ENCODE assay signal across 11 cellular contexts in the genomic region with DNA sequence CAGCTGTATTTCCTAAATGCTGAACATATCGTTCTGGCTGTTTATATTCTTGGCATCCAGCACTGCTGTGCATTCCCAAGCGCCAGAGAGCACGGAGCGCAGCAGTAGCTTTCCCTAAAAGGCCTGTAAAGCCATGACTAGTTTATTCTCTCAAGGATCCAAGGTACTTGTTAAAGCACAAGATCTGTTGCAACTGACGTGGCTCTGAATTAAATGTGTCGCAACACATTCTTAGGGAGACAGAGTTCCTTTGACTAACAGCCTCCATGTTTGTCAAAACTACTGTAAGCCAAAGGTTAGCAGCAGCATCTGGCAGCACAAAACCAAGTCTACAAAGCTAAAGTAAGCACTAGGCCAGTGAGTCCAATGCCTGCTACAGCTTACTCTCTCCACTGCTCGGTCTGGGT.
DNase-seq lines count a peak whose midpoint lies in the region; ATAC-seq and TF ChIP-seq lines count a peak whose summit lies in the region.
"Had no signal": no experiment of that assay in that cellular context is flagged by ENCODE, and none has a peak within 500 bp of the region (broad histone marks: within the 10 kb centered on the region; RNA-seq: fewer than 3 reads in every experiment).

No MANE protein-coding gene starts in this region.

- BruUV-seq in OCI-LY7 (replicated peaks; lab: Mats Ljungman, UMichigan), result no TSS peak

- 45% methylated on average over 7 of the region's 7 CpGs for WGBS in right cardiac atrium
- WGBS in smooth muscle cell (ENCODE audit: low lambda C conversion rate), result 21% methylated on average over 7 of the region's 7 CpGs

- H3K36me3 ChIP-seq in ascending aorta (no peaks in the 10 kb centered on the region), smooth muscle cell (ENCODE audit: low read depth) (no peaks in the 10 kb centered on the region), OCI-LY7 (ENCODE audit: insufficient read depth, low read length) (no peaks in the 10 kb centered on the region)

- H3K4me1 ChIP-seq in ascending aorta (peaks cover 0 to 27% of the 10 kb centered on the region in 2 donors), right cardiac atrium (ENCODE audit: control insufficient read depth, insufficient read depth, low read length) (no peaks in the 10 kb centered on the region), smooth muscle cell (ENCODE audit: low read depth) (peaks cover 7% of the 10 kb centered on the region), OCI-LY7 (ENCODE audit: insufficient read depth, low read length, poor library complexity, severe bottlenecking) (no peaks in the 10 kb centered on the region)

- H3K27ac ChIP-seq in ascending aorta (peak overlapping the region; percentile 73 to 78), right cardiac atrium (ENCODE audit: low read length) (no peak overlapping the region), smooth muscle cell (ENCODE audit: low read depth) (peak overlapping the region; percentile 72), OCI-LY7 (ENCODE audit: low read depth, low read length, poor library complexity, severe bottlenecking) (no peak overlapping the region)

- no peak overlapping the region for H3K9ac ChIP-seq in smooth muscle cell (ENCODE audit: low read depth)

- H3K9me3 ChIP-seq in ascending aorta, result no peaks in the 10 kb centered on the region
- no peaks in the 10 kb centered on the region for H3K9me3 ChIP-seq in right cardiac atrium (ENCODE audit: control insufficient read depth, low read length)
- no peaks in the 10 kb centered on the region for H3K9me3 ChIP-seq in smooth muscle cell (replicated peaks; ENCODE audit: low read depth)
- H3K9me3 ChIP-seq in OCI-LY7 (ENCODE audit: low read length), result no peaks in the 10 kb centered on the region

- no peaks in the 10 kb centered on the region for H4K20me1 ChIP-seq in smooth muscle cell (ENCODE audit: low read depth)
- no peaks in the 10 kb centered on the region for H4K20me1 ChIP-seq in OCI-LY7 (ENCODE audit: insufficient read depth, low read length)

- CTCF ChIA-PET in OCI-LY7 (lab: Charles Lee; ENCODE audit: unreplicated experiment), result no interaction called here

- H3K79me2 ChIP-seq in smooth muscle cell (ENCODE audit: low read depth) (no peaks in the 10 kb centered on the region), OCI-LY7 (ENCODE audit: insufficient read depth, low read depth, low read length) (no peaks in the 10 kb centered on the region)

- H3K27me3 ChIP-seq in ascending aorta (no peaks in the 10 kb centered on the region), right cardiac atrium (ENCODE audit: control insufficient read depth, insufficient read depth) (no peaks in the 10 kb centered on the region), smooth muscle cell (ENCODE audit: low read depth) (no peaks in the 10 kb centered on the region)

- peak overlapping the region; percentile 32 for H2AFZ ChIP-seq in smooth muscle cell (ENCODE audit: low read depth)
- no peak overlapping the region for H2AFZ ChIP-seq in OCI-LY7 (ENCODE audit: low read length)

- ATAC-seq in right cardiac atrium (peak; percentile 90 to 91), HG03439 (IDR thresholded peaks at IDR 0.05; ENCODE audit: unreplicated experiment) (no peak)
- ATAC-seq: activated T-helper 17 cell treated with anti-CD3 and anti-CD28 coated beads, Interleukin-2, amount 50 U/mL, for 72 hours had no signal

- no peaks in the 10 kb centered on the region for H3K9me2 ChIP-seq in OCI-LY7 (ENCODE audit: insufficient read depth, low read length)

- H3K4me2 ChIP-seq in smooth muscle cell (peak overlapping the region; percentile 20), OCI-LY7 (ENCODE audit: low read length) (no peak overlapping the region)

- TF ChIP-seq CTCF in HFF-Myc (IDR thresholded peaks at IDR 0.05; ENCODE audit: low read depth, low read length, missing control alignments) (no peak), ascending aorta (IDR thresholded peaks at IDR 0.05) (no peak), smooth muscle cell (IDR thresholded peaks at IDR 0.05; ENCODE audit: borderline replicate concordance, insufficient read depth, poor library complexity, severe bottlenecking) (no peak), OCI-LY7 (conservative IDR thresholded peaks at IDR 0.05; ENCODE audit: low read length) (no peak)

- POLR2A ChIA-PET in OCI-LY7 (lab: Charles Lee), result interaction anchor here (0.6 kb wide), 1 partner anchor 363 kb away, joined by 3 read pairs; no protein-coding TSS in a partner anchor

- intact Hi-C loops in ascending aorta (cut with DNase I), result loop anchor here (1.0 to 5.0 kb wide), 2 partner anchors 34 to 187 kb away; a partner anchor contains a TSS
- intact Hi-C loops in right cardiac atrium (cut with DNase I), result no loop called here
- intact Hi-C loops in OCI-LY7 (cut with micrococcal nuclease; ENCODE audit: unreplicated experiment), result no loop called here

- DNase-seq in HFF-Myc (ENCODE audit: extremely low read depth, low read depth) (peak; percentile 47), ascending aorta (ENCODE audit: low spot score in 2 of 2) (peak; percentile 39 to 87), right cardiac atrium (peak in 2 of 3 donors; percentile 41 to 57), smooth muscle cell (lab: John Stamatoyannopoulos, UW; ENCODE audit: unreplicated experiment) (no peak), T1000 (lab: John Stamatoyannopoulos, UW) (no peak), OCI-LY7 (ENCODE audit: low spot score) (no peak), NCI-H2081 (lab: John Stamatoyannopoulos, UW) (no peak)
- DNase-seq: GOT3, hippocampal formation had no signal

- no peaks in the 10 kb centered on the region for H3F3A ChIP-seq in smooth muscle cell (ENCODE audit: low read depth)

- H3K4me3 ChIP-seq in HFF-Myc (replicated peaks; ENCODE audit: low read depth, low read length) (no peak overlapping the region), ascending aorta (no peak overlapping the region), right cardiac atrium (ENCODE audit: low read length) (no peak overlapping the region), smooth muscle cell (no peak overlapping the region), OCI-LY7 (ENCODE audit: low read depth, low read length, poor library complexity, severe bottlenecking) (no peak overlapping the region)

Comparison
In these comparisons a context has a peak if more than half of its experiments do, and no peak if none do; other contexts are left out.
1. DNase-seq: peak in HFF-Myc (single experiment), ascending aorta (2 of 2) and right cardiac atrium (2 of 3); none in smooth muscle cell (single experiment), T1000 (single experiment), OCI-LY7 (single experiment) and NCI-H2081 (0 of 2).
2. H3K27ac ChIP-seq: peak in ascending aorta (2 of 2) and smooth muscle cell (single experiment); none in right cardiac atrium (single experiment) and OCI-LY7 (single experiment).